In the genomic region with DNA sequence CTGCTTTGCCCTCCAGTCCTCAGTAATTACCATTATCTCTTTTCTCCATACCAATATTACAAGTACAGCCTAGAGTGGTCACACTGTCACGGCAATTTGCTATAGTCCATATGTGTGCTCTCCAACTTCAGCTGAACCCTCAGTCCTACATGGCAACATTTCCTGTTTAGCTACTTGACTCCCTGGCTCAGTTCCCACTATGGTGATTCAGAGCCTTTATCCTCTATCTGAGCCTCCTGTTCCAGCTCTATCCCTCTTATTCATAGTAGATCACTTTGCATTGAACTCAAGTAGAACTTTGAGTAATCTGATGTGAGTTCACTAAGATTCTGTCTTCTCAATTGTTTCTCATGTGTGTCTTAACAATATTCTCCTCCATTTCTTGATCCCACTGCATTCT, we compare ENCODE assay signal across 9 cellular contexts. TPM values are rescaled to one million over a fixed set of nuclear protein-coding genes. Genes with fewer than 3 reads are reported as not detected.
DNase-seq lines count a peak whose midpoint lies in the region; ATAC-seq, FAIRE-seq and TF ChIP-seq lines count a peak whose summit lies in the region.
"Had no signal": no experiment of that assay in that cellular context is flagged by ENCODE, and none has a peak within 500 bp of the region (broad histone marks: within the 10 kb centered on the region; RNA-seq: fewer than 3 reads in every experiment).

No MANE protein-coding gene starts in this region.

- no peak overlapping the region for H3K4me3 Mint-ChIP-seq in glutamatergic neuron (ENCODE audit: unreplicated experiment)
- H3K4me3 Mint-ChIP-seq: T-helper 2 cell treated with Interferon-gamma antibody and Interleukin-4, amounts not matched to agents 5 μg/mL and 100 μg/mL, for 36 hours had no signal

- no peaks in the 10 kb centered on the region for H3K27me3 Mint-ChIP-seq in glutamatergic neuron (ENCODE audit: unreplicated experiment)

- no peak for TF ChIP-seq CTCF in glutamatergic neuron (IDR thresholded peaks at IDR 0.05; ENCODE audit: partially characterized antibody, unreplicated experiment)

- H3K4me1 Mint-ChIP-seq in glutamatergic neuron (ENCODE audit: low read depth, unreplicated experiment) = no peaks in the 10 kb centered on the region

- DNase-seq in H54 (ENCODE audit: insufficient read length, low spot score) (peak; percentile 14), NCI-H460 (ENCODE audit: extremely low read depth, low read depth) (peak; percentile 45), epithelial cell of prostate (ENCODE audit: low read depth, low spot score) (peak; percentile 65), smooth muscle cell of the brain vasculature (ENCODE audit: low read depth, low spot score) (peak; percentile 69), glutamatergic neuron (no peak)
- DNase-seq: aorta had no signal

- H3K27ac ChIP-seq in epithelial cell of prostate = no peak overlapping the region

- FAIRE-seq in H54 (lab: Jason Lieb, UNC) = peak; percentile 94

- no peak for TF ChIP-seq POLR2A in H54 (IDR thresholded peaks at IDR 0.05; ENCODE audit: low read depth, low read length)

- H3K36me3 Mint-ChIP-seq in glutamatergic neuron (ENCODE audit: unreplicated experiment) = no peaks in the 10 kb centered on the region

- H3K27ac Mint-ChIP-seq in glutamatergic neuron (ENCODE audit: unreplicated experiment) = no peak overlapping the region
- H3K27ac Mint-ChIP-seq: T-helper 2 cell treated with Interferon-gamma antibody and Interleukin-4, amounts not matched to agents 5 μg/mL and 100 μg/mL, for 36 hours had no signal

- no peak for ATAC-seq in GM18511 (IDR thresholded peaks at IDR 0.05; ENCODE audit: unreplicated experiment)
- ATAC-seq in HG03439 (IDR thresholded peaks at IDR 0.05; ENCODE audit: unreplicated experiment) = no peak

- H3K9me3 Mint-ChIP-seq in glutamatergic neuron (ENCODE audit: unreplicated experiment) = no peaks in the 10 kb centered on the region
- H3K9me3 Mint-ChIP-seq: T-helper 2 cell treated with Interferon-gamma antibody and Interleukin-4, amounts not matched to agents 5 μg/mL and 100 μg/mL, for 36 hours had no signal

RNA-seq across cellular contexts. Expression of a gene that starts 43.7 kb away (rescaled TPM):
- total RNA-seq in NCI-H460 (2014; rRNA removed; shearing (Covaris generic)) = 32.6 and 42.7 TPM in 2 replicates
- polyA plus RNA-seq in NCI-H460 (2014; cell fraction: nucleus; rRNA removed) = 19.7 and 24.4 TPM in 2 replicates
- 46.1 TPM for total RNA-seq in glutamatergic neuron (ENCODE audit: unreplicated experiment)

RNA-seq across cellular contexts. Expression of a gene that starts 54.8 kb away (rescaled TPM):
- total RNA-seq in NCI-H460 (2014; rRNA removed; shearing (Covaris generic)) = 97.9 and 101 TPM in 2 replicates
- 22.8 and 35.9 TPM in 2 replicates for polyA plus RNA-seq in NCI-H460 (2014; cell fraction: nucleus; rRNA removed)
- 29.8 TPM for total RNA-seq in glutamatergic neuron (ENCODE audit: unreplicated experiment)
